In genomic region chrX:136057567-136057966, GRCh38 we compare ENCODE assay signal across 17 cellular contexts.
DNase-seq lines count a peak whose midpoint lies in the region; ATAC-seq and TF ChIP-seq lines count a peak whose summit lies in the region.
"Had no signal": no experiment of that assay in that cellular context is flagged by ENCODE, and none has a peak within 500 bp of the region (broad histone marks: within the 10 kb centered on the region; RNA-seq: fewer than 3 reads in every experiment).

No MANE protein-coding gene starts in this region.

- no peak for TF ChIP-seq POLR2A in gastrocnemius medialis (IDR thresholded peaks at IDR 0.05)
- no peak for TF ChIP-seq POLR2A in adrenal gland (IDR thresholded peaks at IDR 0.05)

- H3K9me3 ChIP-seq in T-helper 17 cell (ENCODE audit: control insufficient read depth, low read length, poor library complexity, severe bottlenecking) (no peaks in the 10 kb centered on the region), gastrocnemius medialis (no peaks in the 10 kb centered on the region), adrenal gland (replicated peaks in 1 of 3) (no peaks in the 10 kb centered on the region)
- H3K9me3 ChIP-seq: A549 had no signal

- DNase-seq in EH (ENCODE audit: low read depth), result peak; percentile 57
- DNase-seq in T-helper 17 cell, result no peak
- peak; percentile 39 for DNase-seq in fibroblast of villous mesenchyme (ENCODE audit: low read depth)
- no peak for DNase-seq in gastrocnemius medialis
- no peak for DNase-seq in NCI-H226
- DNase-seq in HPDE6-E6E7 (ENCODE audit: extremely low spot score), result no peak
- DNase-seq in cortex of kidney (lab: John Stamatoyannopoulos, UW), result no peak
- DNase-seq in adrenal gland, result no peak
- DNase-seq: COR-L47, DMS53, HCEC 1CT, KG1, NCI-H1092 treated with DMSO at 0.1 percent for 48 hours, NCI-H187, SHP77 treated with DMSO at 0.1 percent for 48 hours had no signal

- TF ChIP-seq CTCF in fibroblast of villous mesenchyme (IDR thresholded peaks at IDR 0.05; ENCODE audit: insufficient read depth, low read depth, low read length), result no peak
- TF ChIP-seq CTCF in gastrocnemius medialis (IDR thresholded peaks at IDR 0.05 in 4 of 5, conservative IDR thresholded peaks at IDR 0.05 in 1 of 5), result no peak
- TF ChIP-seq CTCF in adrenal gland (IDR thresholded peaks at IDR 0.05), result no peak

- H3K36me3 Mint-ChIP-seq in T-helper 17 cell (ENCODE audit: low read depth), result no peaks in the 10 kb centered on the region

- H3K36me3 ChIP-seq in gastrocnemius medialis, result no peaks in the 10 kb centered on the region
- H3K36me3 ChIP-seq in adrenal gland (replicated peaks in 1 of 2), result no peaks in the 10 kb centered on the region

- H3K27ac Mint-ChIP-seq in T-helper 17 cell, result peak overlapping the region; percentile 79

- in situ Hi-C loops in gastrocnemius medialis (cut with MboI; ENCODE audit: low sequenced_read_pairs in 4 of 4), result no loop called here

- WGBS in adrenal gland, 4 donors, result 65 to 77% (median 71%) methylated on average over 4 of the region's 4 CpGs

- H3K4me1 ChIP-seq in gastrocnemius medialis, result peaks cover 8 to 15% of the 10 kb centered on the region in 2 donors
- no peaks in the 10 kb centered on the region for H3K4me1 ChIP-seq in adrenal gland (replicated peaks in 1 of 2)
- H3K4me1 ChIP-seq: A549 had no signal

- intact Hi-C loops in gastrocnemius medialis (cut with DNase I; ENCODE audit: low total_unique reads), result loop anchor here (5.0 kb wide), 2 partner anchors 90 to 145 kb away; partner anchors contain the start of gene FHL1
- intact Hi-C loops in adrenal gland (cut with DNase I), result no loop called here

- peaks cover 3% of the 10 kb centered on the region for H3K4me1 Mint-ChIP-seq in T-helper 17 cell

- ATAC-seq in T-helper 17 cell (no peak), gastrocnemius medialis (no peak)
- ATAC-seq: A549 had no signal

- no peak overlapping the region for H3K4me3 Mint-ChIP-seq in T-helper 17 cell

- peak overlapping the region in 3 of 4 donors; percentile 16 to 80 (median 70) for H3K27ac ChIP-seq in gastrocnemius medialis
- no peak overlapping the region for H3K27ac ChIP-seq in adrenal gland
- H3K27ac ChIP-seq: A549, C4-2B had no signal

- H3K27me3 ChIP-seq in gastrocnemius medialis, result no peaks in the 10 kb centered on the region
- H3K27me3 ChIP-seq in adrenal gland, result peaks cover 5% of the 10 kb centered on the region

- H3K27me3 Mint-ChIP-seq in T-helper 17 cell, result no peaks in the 10 kb centered on the region

- no peak overlapping the region for H3K4me3 ChIP-seq in fibroblast of villous mesenchyme (ENCODE audit: low read depth, low read length)
- no peak overlapping the region for H3K4me3 ChIP-seq in gastrocnemius medialis
- H3K4me3 ChIP-seq in adrenal gland, result no peak overlapping the region
- H3K4me3 ChIP-seq: A549 had no signal

Comparison
In these comparisons a context has a peak if more than half of its experiments do, and no peak if none do; other contexts are left out.
1. DNase-seq: peak in EH (single experiment) and fibroblast of villous mesenchyme (single experiment); none in T-helper 17 cell (0 of 3), gastrocnemius medialis (0 of 2), NCI-H226 (single experiment), HPDE6-E6E7 (single experiment), cortex of kidney (single experiment) and adrenal gland (0 of 7).
2. H3K27ac ChIP-seq: peak in gastrocnemius medialis (3 of 4); none in adrenal gland (0 of 5).